Comparison of ENCODE assay signal across 20 cellular contexts in the genomic region with DNA sequence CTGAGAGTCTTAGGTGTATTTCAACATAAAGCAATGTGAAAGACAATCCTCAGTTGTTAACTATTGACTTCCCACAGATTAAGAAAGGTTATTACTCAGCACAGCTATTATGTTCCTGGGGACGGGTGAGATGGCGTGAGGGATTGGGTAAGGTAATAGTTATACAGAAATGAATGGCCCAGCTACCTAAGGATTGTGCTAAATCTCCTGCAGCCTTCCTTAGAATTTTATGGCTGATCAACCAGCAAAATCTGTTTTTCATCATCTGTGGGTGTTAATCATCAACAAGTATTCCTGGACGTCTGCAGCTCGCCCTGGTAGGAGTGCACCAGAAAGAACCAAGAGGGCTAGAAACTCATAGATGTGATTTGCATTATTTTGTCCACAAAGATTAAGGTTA.
"Had no signal": no experiment of that assay in that cellular context is flagged by ENCODE, and none has a peak within 500 bp of the region (broad histone marks: within the 10 kb centered on the region; RNA-seq: fewer than 3 reads in every experiment).

No MANE protein-coding gene starts in this region.

- DNase-seq: activated CD4-positive, alpha-beta T cell treated with anti-CD3 and anti-CD28 coated beads, Interleukin-2, amount 10 ng/mL, durations not matched to agents 7 days and 5 days; activated CD4-positive, CD25-positive, alpha-beta regulatory T cell; activated CD8-positive, alpha-beta memory T cell treated with anti-CD3 and anti-CD28 coated beads, Interleukin-2, amount 50 U/mL, for 48 hours; activated gamma-delta T cell; activated T-cell treated with anti-CD3 and anti-CD28 coated beads, Interleukin-2, amount 50 U/mL, for 72 hours; amygdala; effector memory CD4-positive, alpha-beta T cell; islet precursor cell; left ventricle myocardium superior; psoas muscle; spleen; trophoblast cell had no signal

- H3K36me3 Mint-ChIP-seq: activated naive CD8-positive, alpha-beta T cell; brain; memory B cell had no signal

- H3K27ac Mint-ChIP-seq: activated CD4-positive, alpha-beta T cell treated with anti-CD3 and anti-CD28 coated beads, Interleukin-2, amount 10 ng/mL, durations not matched to agents 7 days and 5 days; activated naive CD8-positive, alpha-beta T cell; activated T-cell treated with anti-CD3 and anti-CD28 coated beads, Interleukin-2, amount 50 U/mL, for 72 hours; brain; memory B cell; stimulated activated naive CD8-positive, alpha-beta T cell treated with anti-CD3 and anti-CD28 coated beads, Interleukin-15, Interleukin-2, amounts not matched to agents 100 ng/mL and 50 ng/mL, for 24 hours; T-helper 2 cell treated with Interferon-gamma antibody and Interleukin-4, amounts not matched to agents 5 μg/mL and 100 μg/mL, for 36 hours had no signal

- H3K9me3 Mint-ChIP-seq: memory B cell; stimulated activated naive CD8-positive, alpha-beta T cell treated with anti-CD3 and anti-CD28 coated beads, Interleukin-15, Interleukin-2, amounts not matched to agents 100 ng/mL and 50 ng/mL, for 24 hours had no signal

- H3K36me3 ChIP-seq: gastroesophageal sphincter, spleen, suprapubic skin had no signal

- H3K4me1 Mint-ChIP-seq: activated CD4-positive, alpha-beta T cell treated with anti-CD3 and anti-CD28 coated beads, Interleukin-2, amount 10 ng/mL, durations not matched to agents 7 days and 5 days; brain; memory B cell had no signal

- H3K4me1 ChIP-seq: gastroesophageal sphincter, psoas muscle, suprapubic skin had no signal

- ATAC-seq: activated T-cell treated with anti-CD3 and anti-CD28 coated beads, Interleukin-2, amount 50 U/mL, for 72 hours; gastroesophageal sphincter; left ventricle myocardium superior; psoas muscle; sciatic nerve had no signal

- H3K27ac ChIP-seq: gastroesophageal sphincter, psoas muscle, spleen, suprapubic skin had no signal

- H3K4me3 Mint-ChIP-seq: activated CD4-positive, alpha-beta T cell treated with anti-CD3 and anti-CD28 coated beads, Interleukin-2, amount 10 ng/mL, durations not matched to agents 7 days and 5 days; activated naive CD8-positive, alpha-beta T cell; activated T-cell treated with anti-CD3 and anti-CD28 coated beads, Interleukin-2, amount 50 U/mL, for 72 hours; brain; memory B cell; stimulated activated naive CD8-positive, alpha-beta T cell treated with anti-CD3 and anti-CD28 coated beads, Interleukin-15, Interleukin-2, amounts not matched to agents 100 ng/mL and 50 ng/mL, for 24 hours; T-helper 2 cell treated with Interferon-gamma antibody and Interleukin-4, amounts not matched to agents 5 μg/mL and 100 μg/mL, for 36 hours had no signal

- H3K27me3 Mint-ChIP-seq: activated CD4-positive, alpha-beta T cell treated with anti-CD3 and anti-CD28 coated beads, Interleukin-2, amount 10 ng/mL, durations not matched to agents 7 days and 5 days; memory B cell; stimulated activated naive CD8-positive, alpha-beta T cell treated with anti-CD3 and anti-CD28 coated beads, Interleukin-15, Interleukin-2, amounts not matched to agents 100 ng/mL and 50 ng/mL, for 24 hours had no signal

- H3K4me3 ChIP-seq: gastroesophageal sphincter, psoas muscle, spleen, suprapubic skin had no signal

- H3K9me3 ChIP-seq: gastroesophageal sphincter, psoas muscle, spleen, suprapubic skin had no signal

- H3K27me3 ChIP-seq: gastroesophageal sphincter, spleen, suprapubic skin had no signal
